In the genomic region with DNA sequence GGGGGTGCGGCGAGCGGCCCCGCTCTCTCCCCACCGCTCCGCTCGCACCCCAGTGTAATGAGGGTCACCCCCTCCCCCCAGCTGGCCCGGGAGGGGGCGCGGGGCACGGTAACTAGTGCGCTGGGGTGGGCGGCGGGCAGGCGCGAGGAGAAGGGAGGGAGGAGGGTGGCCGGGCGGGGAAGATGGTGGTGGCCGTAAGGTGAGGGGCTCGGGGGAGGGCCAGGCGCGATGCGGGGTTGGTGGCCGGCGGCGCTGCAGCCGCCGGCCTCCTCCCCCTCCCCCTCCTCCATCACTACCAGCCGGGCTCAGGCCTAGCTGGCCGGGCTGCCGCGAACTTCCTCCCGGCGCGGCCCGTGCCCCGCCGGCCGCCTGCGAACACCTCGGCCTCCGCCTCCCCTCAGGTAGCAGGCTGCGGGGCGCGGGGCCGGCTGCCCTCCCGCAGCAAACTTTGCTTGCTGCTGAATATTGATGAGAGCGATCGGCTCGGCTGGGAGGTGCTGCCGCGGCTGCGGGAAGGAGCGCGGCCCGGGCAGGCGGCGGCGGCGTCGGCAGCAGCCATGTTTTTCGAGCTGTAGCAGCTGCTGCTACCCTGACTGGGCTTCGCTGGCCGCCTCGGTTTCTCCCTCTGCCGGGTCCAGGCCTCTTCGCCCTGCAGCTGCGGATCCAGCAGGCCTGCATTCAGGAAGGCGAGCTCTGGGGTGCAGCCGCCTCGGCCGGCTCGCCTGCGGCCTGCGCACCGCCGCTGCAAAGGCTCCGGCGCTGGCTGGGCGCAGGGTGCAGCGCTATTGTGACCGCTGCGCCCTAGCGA, we compare ENCODE assay signal across 8 cellular contexts. TPM values are rescaled to one million over a fixed set of nuclear protein-coding genes. Genes with fewer than 3 reads are reported as not detected.
DNase-seq lines count a peak whose midpoint lies in the region; ATAC-seq and FAIRE-seq lines count a peak whose summit lies in the region.

No MANE protein-coding gene starts in this region.

- peak overlapping the region; percentile 70 to 73 for H3K9ac ChIP-seq in duodenal mucosa (ENCODE audit: low read depth in 1 of 2, low read length in 2 of 2)

- FAIRE-seq in HTR-8/SVneo (lab: Jason Lieb, UNC), result no peak

- peak; percentile 21 for ATAC-seq in GM21786 (IDR thresholded peaks at IDR 0.05; ENCODE audit: unreplicated experiment)

- peaks cover 10 to 21% of the 10 kb centered on the region in 2 donors for H3K36me3 ChIP-seq in duodenal mucosa (ENCODE audit: control insufficient read depth in 1 of 2, insufficient read depth in 2 of 2, low read length in 2 of 2)

- H3K27ac ChIP-seq in duodenal mucosa (ENCODE audit: low read depth, low read length), result peak overlapping the region; percentile 75

- H3K4me3 ChIP-seq in duodenal mucosa (ENCODE audit: low read depth in 1 of 2, low read length in 2 of 2), result peak overlapping the region; percentile 80 to 83

- in situ Hi-C loops in G401 (cut with HindIII; ENCODE audit: low sequenced_read_pairs), result no loop called here

- peak; percentile 43 for DNase-seq in G401 (ENCODE audit: low spot score)
- peak; percentile 19 to 27 for DNase-seq in Kasumi-1 (lab: John Stamatoyannopoulos, UW)
- peak; percentile 59 for DNase-seq in activated CD4-positive, alpha-beta T cell treated with anti-CD3 and anti-CD28 coated beads for 48 hours
- DNase-seq in lung microvascular endothelial cell (ENCODE audit: low read depth in 2 of 2), result peak; percentile 57 to 70
- DNase-seq in stimulated activated CD8-positive, alpha-beta memory T cell treated with anti-CD3 and anti-CD28 coated beads, Interleukin-4, amount 100 ng/mL, for 24 hours (ENCODE audit: low read depth), result peak; percentile 14
- no peak for DNase-seq in HTR-8/SVneo (ENCODE audit: insufficient read length, low spot score)

- H3K27me3 ChIP-seq in duodenal mucosa (ENCODE audit: control insufficient read depth in 1 of 2, insufficient read depth in 2 of 2, low read length in 2 of 2), result no peaks in the 10 kb centered on the region

- H3K4me1 ChIP-seq in duodenal mucosa (ENCODE audit: control insufficient read depth in 1 of 2, insufficient read depth in 2 of 2, low read length in 2 of 2), result peaks cover 24 to 31% of the 10 kb centered on the region in 2 donors

- no peaks in the 10 kb centered on the region for H3K9me3 ChIP-seq in duodenal mucosa (ENCODE audit: control insufficient read depth in 1 of 2, low read length in 2 of 2)

RNA-seq across cellular contexts. Expression of a gene that starts 0.5 kb away (rescaled TPM):
- total RNA-seq in G401 (2014; rRNA removed; shearing (Covaris generic)), result 22.4 and 32.1 TPM in 2 replicates
- 20.9 and 22.4 TPM in 2 replicates for total RNA-seq in lung microvascular endothelial cell

RNA-seq across cellular contexts. Expression of a gene that starts 47.3 kb away (rescaled TPM):
- total RNA-seq in G401 (2014; rRNA removed; shearing (Covaris generic)), result 13.7 and 20.9 TPM in 2 replicates
- total RNA-seq in lung microvascular endothelial cell, result 0.87 and 4.2 TPM in 2 replicates
